18 cellular contexts compared by ENCODE assay signal in genomic region chr2:127893033-127893432, GRCh38. TPM values are rescaled to one million over a fixed set of nuclear protein-coding genes. Genes with fewer than 3 reads are reported as not detected.
DNase-seq lines count a peak whose midpoint lies in the region; ATAC-seq, FAIRE-seq and TF ChIP-seq lines count a peak whose summit lies in the region.
"Had no signal": no experiment of that assay in that cellular context is flagged by ENCODE, and none has a peak within 500 bp of the region (broad histone marks: within the 10 kb centered on the region; RNA-seq: fewer than 3 reads in every experiment).

No MANE protein-coding gene starts in this region.

- WGBS in stomach, 5 donors = 87 to 90% (median 88%) methylated on average over 13 to 14 of the region's 14 CpGs

- peak overlapping the region in 9 of 11 experiments; percentile 0 to 60 (median 40); a peak in 12 of 22 replicates for H3K4me2 ChIP-seq in BLaER1 treated with 17β-estradiol and CSF1 and Interleukin-3, amounts not matched to agents 10 nM and 100 nM
- no peak overlapping the region for H3K4me2 ChIP-seq in Karpas-422 (ENCODE audit: low read depth, low read length, poor library complexity, severe bottlenecking)

- H3K79me2 ChIP-seq in Karpas-422 (ENCODE audit: low read length) = no peaks in the 10 kb centered on the region

- H3K36me3 Mint-ChIP-seq in nephron (ENCODE audit: low read depth) = peaks cover 2% of the 10 kb centered on the region

- no peaks in the 10 kb centered on the region for H4K20me1 ChIP-seq in BLaER1 treated with 17β-estradiol and CSF1 and Interleukin-3, amounts not matched to agents 10 nM and 100 nM
- no peaks in the 10 kb centered on the region for H4K20me1 ChIP-seq in Karpas-422 (ENCODE audit: insufficient read depth, low read depth, low read length)

- no peaks in the 10 kb centered on the region for H3K9me2 ChIP-seq in Karpas-422 (replicated peaks; ENCODE audit: insufficient read depth, low read length)

- H3K4me1 ChIP-seq in BLaER1 treated with 17β-estradiol and CSF1 and Interleukin-3, amounts not matched to agents 10 nM and 100 nM = peaks cover 11 to 45% (median 28%) of the 10 kb centered on the region in 10 experiments
- H3K4me1 ChIP-seq in Karpas-422 (ENCODE audit: low read length) = peaks cover 8% of the 10 kb centered on the region
- peaks cover under 1 to 12% (median 4%) of the 10 kb centered on the region in 4 donors for H3K4me1 ChIP-seq in stomach

- H3K36me3 ChIP-seq in BLaER1 treated with 17β-estradiol and CSF1 and Interleukin-3, amounts not matched to agents 10 nM and 100 nM = no peaks in the 10 kb centered on the region
- H3K36me3 ChIP-seq in Karpas-422 (ENCODE audit: insufficient read depth, low read length) (no peaks in the 10 kb centered on the region), stomach (no peaks in the 10 kb centered on the region)

- no peak for FAIRE-seq in HTR-8/SVneo (lab: Jason Lieb, UNC)
- FAIRE-seq: A204.1, D721Med had no signal

- no peak overlapping the region for H3K27ac ChIP-seq in BLaER1 treated with 17β-estradiol and CSF1 and Interleukin-3, amounts not matched to agents 10 nM and 100 nM
- H3K27ac ChIP-seq in Karpas-422 (ENCODE audit: low read length) = no peak overlapping the region
- no peak overlapping the region for H3K27ac ChIP-seq in stomach

- intact Hi-C loops in left cardiac atrium (cut with DNase I) = loop anchor here in 1 of 2 donors (10.0 kb wide), 1 partner anchor 202 kb away; the partner anchor contains the start of gene UGGT1
- intact Hi-C loops in stomach (cut with DNase I; ENCODE audit: low total_unique reads) = no loop called here

- no peak overlapping the region for H3K4me3 Mint-ChIP-seq in nephron

- peak overlapping the region in 2 of 3 experiments; percentile 28 to 49 for H3K27ac Mint-ChIP-seq in nephron

- TF ChIP-seq CTCF in nephron (IDR thresholded peaks at IDR 0.05; ENCODE audit: unreplicated experiment in 3 of 3) (no peak), stomach (IDR thresholded peaks at IDR 0.05) (no peak)

- 0 out of 2 replicates have a peak overlapping the region, but pooled peaks have one; percentile 5 for H2AFZ ChIP-seq in Karpas-422 (ENCODE audit: low read length)

- no peaks in the 10 kb centered on the region for H3K27me3 Mint-ChIP-seq in nephron (ENCODE audit: low read depth)

- no peaks in the 10 kb centered on the region for H3K9me3 Mint-ChIP-seq in nephron

- TF ChIP-seq POLR2A in stomach (IDR thresholded peaks at IDR 0.05) = no peak

- H3K4me1 Mint-ChIP-seq in nephron = peaks cover 19% of the 10 kb centered on the region

- H3K9ac ChIP-seq in BLaER1 treated with 17β-estradiol and CSF1 and Interleukin-3, amounts not matched to agents 10 nM and 100 nM = no peak overlapping the region; a peak in 1 of 22 replicates
- no peak overlapping the region for H3K9ac ChIP-seq in Karpas-422 (ENCODE audit: low read length)

- no peak for DNase-seq in Karpas-422
- DNase-seq in left cardiac atrium = no peak
- DNase-seq in SW480 (ENCODE audit: low spot score) = no peak
- no peak for DNase-seq in stomach
- no peak for DNase-seq in HTR-8/SVneo (ENCODE audit: insufficient read length, low spot score)
- no peak for DNase-seq in GM03348 (ENCODE audit: low spot score)
- DNase-seq: DMS79 treated with DMSO at 0.1 percent for 48 hours, GDM1, NCI-H1048, NCI-H1694, NCI-H345, NCI-H526 treated with DMSO at 0.1 percent for 48 hours, PC-3 had no signal

- H3K9me3 ChIP-seq in BLaER1 treated with 17β-estradiol and CSF1 and Interleukin-3, amounts not matched to agents 10 nM and 100 nM (replicated peaks in 1 of 11) = peaks cover 0 to 4% (median 0%) of the 10 kb centered on the region in 11 experiments; a peak in 1 of 22 replicates
- H3K9me3 ChIP-seq in Karpas-422 (ENCODE audit: low read length) (no peaks in the 10 kb centered on the region), stomach (no peaks in the 10 kb centered on the region)

- no peak overlapping the region for H3K4me3 ChIP-seq in BLaER1 treated with 17β-estradiol and CSF1 and Interleukin-3, amounts not matched to agents 10 nM and 100 nM
- H3K4me3 ChIP-seq in Karpas-422 (ENCODE audit: low read length) (no peak overlapping the region), stomach (no peak overlapping the region)

- no peaks in the 10 kb centered on the region for H3K27me3 ChIP-seq in BLaER1 treated with 17β-estradiol and CSF1 and Interleukin-3, amounts not matched to agents 10 nM and 100 nM
- H3K27me3 ChIP-seq in Karpas-422 (ENCODE audit: low read length) (no peaks in the 10 kb centered on the region), stomach (no peaks in the 10 kb centered on the region)

- no peak for TF ChIP-seq EP300 in stomach (IDR thresholded peaks at IDR 0.05)

- ATAC-seq in left cardiac atrium = peak; percentile 66 to 69
- ATAC-seq: HCT116, PC-3 had no signal

RNA-seq across cellular contexts. Expression of gene AMMECR1L, which starts 7.3 kb away (rescaled TPM):
- 6.4 and 8.2 TPM in 2 replicates for total RNA-seq in Karpas-422 (2014; rRNA removed; shearing (Covaris generic); ENCODE audit: low replicate concordance)
- 10 to 100 TPM in 1 of 2 donors, 1 to 10 TPM in 1; 8.0 to 11.7 TPM for total RNA-seq in left cardiac atrium
- 10 to 100 TPM in 3 of 5 donors, 1 to 10 TPM in 2; 1.4 to 19.8 (median 14.3) TPM for total RNA-seq in stomach
- 1 to 10 TPM; 5.7 to 6.7 (median 6.4) TPM for polyA plus RNA-seq in stomach

RNA-seq across cellular contexts. Expression of gene POLR2D, which starts 35.1 kb away (rescaled TPM):
- 18.5 and 33.5 TPM in 2 replicates for total RNA-seq in Karpas-422 (2014; rRNA removed; shearing (Covaris generic); ENCODE audit: low replicate concordance)
- total RNA-seq in left cardiac atrium = 10 to 100 TPM; 18.8 to 21.8 TPM
- total RNA-seq in stomach = 10 to 100 TPM in 2 of 5 donors, 1 to 10 TPM in 3; 3.5 to 20.1 (median 8.7) TPM
- polyA plus RNA-seq in stomach = 10 to 100 TPM in 1 of 3 donors, 1 to 10 TPM in 2; 6.3 to 10.5 (median 7.9) TPM
